Comparison of ENCODE assay signal across 8 cellular contexts in the genomic region with DNA sequence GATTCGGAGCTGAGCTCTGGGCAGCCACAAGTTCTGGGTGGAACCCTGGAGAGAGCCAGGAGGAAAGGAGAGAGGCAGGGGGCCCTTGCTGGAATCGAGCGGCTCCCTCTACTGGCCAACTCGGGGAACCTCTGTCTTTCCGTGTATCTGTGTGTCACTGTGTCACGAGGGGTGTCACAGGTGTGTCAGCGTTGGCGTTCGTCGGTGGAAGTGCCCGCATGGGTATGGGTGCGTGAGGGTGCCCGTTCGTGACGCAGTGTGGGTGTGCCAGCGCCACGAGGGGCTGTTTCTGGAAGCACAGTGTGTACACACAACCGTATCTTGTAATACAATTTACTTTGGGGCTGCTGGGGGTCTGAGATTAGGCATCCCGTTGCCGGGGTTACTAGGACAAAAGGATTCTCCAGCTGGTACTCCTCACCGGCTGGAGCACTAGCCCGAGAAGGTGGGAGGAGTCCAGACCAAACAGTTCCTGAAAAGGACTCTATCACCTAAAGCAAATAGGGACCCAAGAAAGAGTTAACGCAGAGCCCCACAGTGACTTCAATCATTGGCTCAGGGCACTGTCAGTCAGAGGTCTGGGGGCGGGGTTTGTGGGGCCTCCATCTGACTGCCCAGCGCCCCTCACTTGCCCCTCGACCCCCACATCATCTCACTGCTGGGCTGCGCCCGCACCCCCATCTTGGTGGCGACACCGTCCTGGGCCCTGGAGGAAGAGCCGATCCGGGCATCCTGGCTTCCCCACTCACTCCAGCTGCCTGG. TPM values are rescaled to one million over a fixed set of nuclear protein-coding genes. Genes with fewer than 3 reads are reported as not detected.
A peak's percentile ranks its signal among the peaks of the same experiment; 100 is the strongest.
DNase-seq lines count a peak whose midpoint lies in the region; ATAC-seq and TF ChIP-seq lines count a peak whose summit lies in the region.

No MANE protein-coding gene starts in this region.

- TF ChIP-seq EP300 in gastroesophageal sphincter (IDR thresholded peaks at IDR 0.05) = no peak

- TF ChIP-seq POLR2A in NB4 (IDR thresholded peaks at IDR 0.05; ENCODE audit: extremely low read depth, insufficient read length) (peak; percentile 31), gastroesophageal sphincter (IDR thresholded peaks at IDR 0.05) (peak in 1 of 2 donors; percentile 5)

- H3K27me3 ChIP-seq in SJSA1 (replicated peaks) (no peaks in the 10 kb centered on the region), gastroesophageal sphincter (no peaks in the 10 kb centered on the region)

- H3K4me3 ChIP-seq in NB4 (ENCODE audit: low read depth, low read length) (peak overlapping the region; percentile 62), SJSA1 (peak overlapping the region; percentile 49), gastroesophageal sphincter (peak overlapping the region; percentile 73 to 86)

- WGBS in gastroesophageal sphincter (ENCODE audit: low coverage in 1 of 2), 2 donors = 0% methylated on average over 8 to 10 of the region's 32 CpGs

- in situ Hi-C loops in G401 (cut with HindIII; ENCODE audit: low sequenced_read_pairs) = no loop called here

- H3K36me3 ChIP-seq in SJSA1 (no peaks in the 10 kb centered on the region), gastroesophageal sphincter (no peaks in the 10 kb centered on the region)

- peak overlapping the region; percentile 28; the same call in 1 of the 2 replicates for H3K27ac ChIP-seq in SJSA1
- H3K27ac ChIP-seq in gastroesophageal sphincter = peak overlapping the region; percentile 93 to 98 (median 95)
- peak overlapping the region; percentile 95 for H3K27ac ChIP-seq in temporal lobe (ENCODE audit: low read depth, low read length)

- DNase-seq in G401 (ENCODE audit: low spot score) = peak; percentile 96
- DNase-seq in NB4 (ENCODE audit: low read depth) = peak; percentile 90
- peak; percentile 77 to 81 for DNase-seq in SJSA1 (ENCODE audit: low read depth in 1 of 2, low spot score in 2 of 2)
- peak; percentile 94 for DNase-seq in activated naive CD4-positive, alpha-beta T cell treated with Interleukin-2 at 50 U/mL for 16 hours
- peak in 55 of 56 donors; percentile 74 to 97 (median 90) for DNase-seq in nucleus accumbens (lab: John Stamatoyannopoulos, UW)

- H3K4me1 ChIP-seq in SJSA1 (replicated peaks) = peaks cover 43% of the 10 kb centered on the region
- H3K4me1 ChIP-seq in gastroesophageal sphincter = peaks cover 0 to 67% (median 19%) of the 10 kb centered on the region in 3 donors

- H3K9me3 ChIP-seq in SJSA1 (replicated peaks) (no peaks in the 10 kb centered on the region), gastroesophageal sphincter (no peaks in the 10 kb centered on the region)

- peak; percentile 94 for TF ChIP-seq CTCF in NB4 (IDR thresholded peaks at IDR 0.05; ENCODE audit: low read depth, low read length)
- peak in 3 of 4 experiments; percentile 93 to 96 (median 94) for TF ChIP-seq CTCF in gastroesophageal sphincter (IDR thresholded peaks at IDR 0.05)

- peak; percentile 43 for ATAC-seq in HG02571 (IDR thresholded peaks at IDR 0.05; ENCODE audit: unreplicated experiment)
- peak; percentile 78 for ATAC-seq in gastroesophageal sphincter

RNA-seq across cellular contexts. Expression of a gene that starts 2.6 kb away (rescaled TPM):
- total RNA-seq in G401 (2014; rRNA removed; shearing (Covaris generic)) = 10.2 and 13.4 TPM in 2 replicates
- 4.0 and 6.8 TPM in 2 replicates for total RNA-seq in SJSA1 (2014; rRNA removed; shearing (Covaris generic))
- total RNA-seq in gastroesophageal sphincter (10 to 100 TPM; 24.6 to 66.2 (median 30.8) TPM), temporal lobe (19.9 TPM)

RNA-seq across cellular contexts. Expression of a gene that starts 27.8 kb away (rescaled TPM):
- total RNA-seq in G401 (2014; rRNA removed; shearing (Covaris generic)) = not detected in 2 replicates
- total RNA-seq in SJSA1 (2014; rRNA removed; shearing (Covaris generic)) = not detected in 2 replicates
- total RNA-seq in gastroesophageal sphincter (not detected), temporal lobe (not detected)

RNA-seq across cellular contexts. Expression of a gene that starts 43.3 kb away (rescaled TPM):
- total RNA-seq in G401 (2014; rRNA removed; shearing (Covaris generic)) = not detected in 2 replicates
- not detected in 2 replicates for total RNA-seq in SJSA1 (2014; rRNA removed; shearing (Covaris generic))
- total RNA-seq in gastroesophageal sphincter (not detected), temporal lobe (not detected)

RNA-seq across cellular contexts. Expression of a gene that starts 44.6 kb away (rescaled TPM):
- not detected in 2 replicates for total RNA-seq in G401 (2014; rRNA removed; shearing (Covaris generic))
- not detected in 2 replicates for total RNA-seq in SJSA1 (2014; rRNA removed; shearing (Covaris generic))
- under 1 TPM in 1 of 4 donors, not detected in 3; 0.08 TPM for total RNA-seq in gastroesophageal sphincter
- total RNA-seq in temporal lobe = not detected

Comparison
In these comparisons a context has a peak if more than half of its experiments do, and no peak if none do; other contexts are left out.
1. Peak in every context shown above with its lines: DNase-seq, ATAC-seq, H3K4me3 ChIP-seq and H3K27ac ChIP-seq.
2. H3K27ac ChIP-seq: peak in every context shown above with its lines; median percentile 95 in gastroesophageal sphincter; 95 in temporal lobe; 28 in SJSA1.